8 cellular contexts compared by ENCODE assay signal in genomic region chr13:91017669-91018053, GRCh38.
DNase-seq lines count a peak whose midpoint lies in the region; ATAC-seq and TF ChIP-seq lines count a peak whose summit lies in the region.

No MANE protein-coding gene starts in this region.

- no peaks in the 10 kb centered on the region for H3K27me3 ChIP-seq in OCI-LY3 (ENCODE audit: low read depth, low read length)
- H3K27me3 ChIP-seq in left lung: no peaks in the 10 kb centered on the region
- no peaks in the 10 kb centered on the region for H3K27me3 ChIP-seq in uterus
- no peaks in the 10 kb centered on the region for H3K27me3 ChIP-seq in brain microvascular endothelial cell (replicated peaks)

- DNase-seq in left lung (peak in 1 of 2 donors; percentile 34), uterus (no peak), GM13976 (ENCODE audit: low spot score) (no peak), brain microvascular endothelial cell (no peak), Right ventricle myocardium inferior (ENCODE audit: missing footprints) (no peak)

- ATAC-seq in GM18907 (IDR thresholded peaks at IDR 0.05; ENCODE audit: unreplicated experiment) (peak; percentile 15), HG02678 (IDR thresholded peaks at IDR 0.05; ENCODE audit: unreplicated experiment) (peak; percentile 14), left lung (peak; percentile 25), Right ventricle myocardium inferior (no peak)

- no peak for TF ChIP-seq POLR2A in uterus (IDR thresholded peaks at IDR 0.05)

- no peak overlapping the region for H3K27ac ChIP-seq in OCI-LY3 (ENCODE audit: low read length)
- no peak overlapping the region for H3K27ac ChIP-seq in left lung
- H3K27ac ChIP-seq in uterus: no peak overlapping the region
- no peak overlapping the region for H3K27ac ChIP-seq in brain microvascular endothelial cell

- H3K79me2 ChIP-seq in OCI-LY3 (ENCODE audit: low read length): no peaks in the 10 kb centered on the region

- no peak for TF ChIP-seq CTCF in OCI-LY3 (IDR thresholded peaks at IDR 0.05; ENCODE audit: low read depth, low read length)
- no peak for TF ChIP-seq CTCF in left lung (IDR thresholded peaks at IDR 0.05)
- no peak for TF ChIP-seq CTCF in uterus (IDR thresholded peaks at IDR 0.05)
- no peak for TF ChIP-seq CTCF in GM13976 (IDR thresholded peaks at IDR 0.05; ENCODE audit: borderline replicate concordance, control extremely low read depth, extremely low read depth, insufficient read depth, missing control alignments)
- TF ChIP-seq CTCF in brain microvascular endothelial cell (IDR thresholded peaks at IDR 0.05; ENCODE audit: low read depth, low read length, missing control alignments): no peak

- H3K36me3 ChIP-seq in OCI-LY3 (replicated peaks; ENCODE audit: low read depth, low read length): no peaks in the 10 kb centered on the region
- H3K36me3 ChIP-seq in left lung: no peaks in the 10 kb centered on the region
- H3K36me3 ChIP-seq in uterus: no peaks in the 10 kb centered on the region
- no peaks in the 10 kb centered on the region for H3K36me3 ChIP-seq in brain microvascular endothelial cell (replicated peaks)

- in situ Hi-C loops in GM13976 (cut with MboI; ENCODE audit: low sequenced_read_pairs, unreplicated experiment): no loop called here
- in situ Hi-C loops in brain microvascular endothelial cell (cut with HindIII; ENCODE audit: low pct_ligation_motif_present, low sequenced_read_pairs): no loop called here

- H3K4me1 ChIP-seq in OCI-LY3 (ENCODE audit: low read length) (no peaks in the 10 kb centered on the region), left lung (no peaks in the 10 kb centered on the region), uterus (no peaks in the 10 kb centered on the region)

- no peaks in the 10 kb centered on the region for H4K20me1 ChIP-seq in OCI-LY3 (ENCODE audit: insufficient read depth, low read length)

- H3K4me3 ChIP-seq in OCI-LY3 (ENCODE audit: low read length) (peak overlapping the region; percentile 65), left lung (no peak overlapping the region), uterus (no peak overlapping the region), brain microvascular endothelial cell (ENCODE audit: low read depth, low read length) (no peak overlapping the region)

- intact Hi-C loops in left lung (cut with DNase I): no loop called here
- intact Hi-C loops in uterus (cut with DNase I; ENCODE audit: low total_unique reads): no loop called here
- intact Hi-C loops in Right ventricle myocardium inferior (cut with DNase I): no loop called here

- peak overlapping the region; percentile 80 for H2AFZ ChIP-seq in OCI-LY3 (ENCODE audit: low read depth, low read length)

- no peaks in the 10 kb centered on the region for H3K9me3 ChIP-seq in OCI-LY3 (ENCODE audit: insufficient read depth, low read length)
- no peaks in the 10 kb centered on the region for H3K9me3 ChIP-seq in left lung
- H3K9me3 ChIP-seq in uterus: no peaks in the 10 kb centered on the region

- peak overlapping the region; percentile 24; the same call in 1 of the 2 replicates for H3K9ac ChIP-seq in OCI-LY3 (ENCODE audit: low read length)

- peak overlapping the region; percentile 57 for H3K4me2 ChIP-seq in OCI-LY3 (ENCODE audit: low read length)
